ENCODE assay signal across 8 cellular contexts in genomic region chrX:53071604-53072417, GRCh38. TPM values are rescaled to one million over a fixed set of nuclear protein-coding genes. Genes with fewer than 3 reads are reported as not detected.
DNase-seq lines count a peak whose midpoint lies in the region; TF ChIP-seq lines count a peak whose summit lies in the region.

No MANE protein-coding gene starts in this region.

- intact Hi-C loops in adrenal gland (cut with DNase I), result no loop called here

- peak overlapping the region; percentile 28 for H3K4me3 ChIP-seq in HAP-1
- H3K4me3 ChIP-seq in MG63, result peak overlapping the region; percentile 41
- peak overlapping the region; percentile 86 for H3K4me3 ChIP-seq in SK-N-MC
- H3K4me3 ChIP-seq in adrenal gland, result peak overlapping the region in 1 of 4 donors; percentile 49

- H3K27ac ChIP-seq in SK-N-MC, result peak overlapping the region; percentile 75; the same call in 1 of the 2 replicates
- peak overlapping the region in 4 of 5 donors; percentile 51 to 83 (median 64) for H3K27ac ChIP-seq in adrenal gland

- H3K9ac ChIP-seq in SK-N-MC (ENCODE audit: insufficient read length), result peak overlapping the region; percentile 17

- H3K27me3 ChIP-seq in HAP-1 (ENCODE audit: low read depth) (no peaks in the 10 kb centered on the region), MG63 (no peaks in the 10 kb centered on the region), adrenal gland (no peaks in the 10 kb centered on the region)

- WGBS in adrenal gland, 4 donors, result 0 to 16% (median 5%) methylated on average over 24 to 31 of the region's 31 CpGs

- H3K4me1 ChIP-seq in HAP-1, result peaks cover 14% of the 10 kb centered on the region
- peaks cover 0 to 3% of the 10 kb centered on the region in 2 donors for H3K4me1 ChIP-seq in adrenal gland (replicated peaks in 1 of 2)

- H3K36me3 ChIP-seq in HAP-1 (replicated peaks) (0 out of 2 replicates have a peak, but pooled peaks cover 3% of the 10 kb centered on the region), MG63 (no peaks in the 10 kb centered on the region), SK-N-MC (ENCODE audit: insufficient read depth, low read length) (no peaks in the 10 kb centered on the region), adrenal gland (replicated peaks in 1 of 2) (no peaks in the 10 kb centered on the region)

- in situ Hi-C loops in HAP-1 (cut with MboI; ENCODE audit: low sequenced_read_pairs), result no loop called here

- H3K9me3 ChIP-seq in HAP-1 (no peaks in the 10 kb centered on the region), MG63 (no peaks in the 10 kb centered on the region), SK-N-MC (ENCODE audit: low read depth, low read length) (no peaks in the 10 kb centered on the region), adrenal gland (replicated peaks in 1 of 3) (no peaks in the 10 kb centered on the region)

- TF ChIP-seq POLR2A in adrenal gland (IDR thresholded peaks at IDR 0.05), result no peak

- TF ChIP-seq CTCF in GM12872 (IDR thresholded peaks at IDR 0.05; ENCODE audit: insufficient read depth, low read depth, low read length), result peak; percentile 59
- TF ChIP-seq CTCF in adrenal gland (IDR thresholded peaks at IDR 0.05), result peak; percentile 52 to 73 (median 70)

- peak; percentile 74 to 84 for DNase-seq in HAP-1 (ENCODE audit: low spot score in 2 of 2)
- DNase-seq in MG63, result peak; percentile 27
- DNase-seq in SK-N-MC (ENCODE audit: low read depth, low spot score), result no peak
- peak; percentile 67 to 90 (median 77) for DNase-seq in adrenal gland
- peak; percentile 45 for DNase-seq in hepatic stellate cell (ENCODE audit: low spot score)
- DNase-seq in renal cortical epithelial cell (ENCODE audit: low read depth), result peak; percentile 48
- DNase-seq in cortex of kidney (lab: John Stamatoyannopoulos, UW), result no peak

RNA-seq across cellular contexts. Expression of gene TSPYL2, which starts 10.4 kb away (rescaled TPM):
- 8.2 and 10.8 TPM in 2 replicates for total RNA-seq in MG63 (2014; rRNA removed; shearing (Covaris generic); ENCODE audit: low replicate concordance)
- total RNA-seq in adrenal gland (100 to 1,000 TPM in 2 of 8 donors, 10 to 100 TPM in 6; 35.5 to 107 (median 85.6) TPM), renal cortical epithelial cell (3.3 and 7.9 TPM in 2 replicates)
- polyA plus RNA-seq in adrenal gland, result 100 to 1,000 TPM; 168 to 536 (median 308) TPM

RNA-seq across cellular contexts. Expression of gene KANTR, which starts 22.1 kb away (rescaled TPM):
- total RNA-seq in MG63 (2014; rRNA removed; shearing (Covaris generic); ENCODE audit: low replicate concordance), result 1.7 and 4.4 TPM in 2 replicates
- total RNA-seq in adrenal gland (10 to 100 TPM in 3 of 8 donors, 1 to 10 TPM in 5; 4.1 to 21.2 (median 7.6) TPM), renal cortical epithelial cell (3.0 and 9.2 TPM in 2 replicates)
- polyA plus RNA-seq in adrenal gland, result 10 to 100 TPM in 2 of 3 donors, 1 to 10 TPM in 1; 3.6 to 27.8 (median 12.5) TPM

RNA-seq across cellular contexts. Expression of gene GPR173, which starts 23.2 kb away (rescaled TPM):
- 0.63 TPM in 1 of 2 replicates, not detected in the other for total RNA-seq in MG63 (2014; rRNA removed; shearing (Covaris generic); ENCODE audit: low replicate concordance)
- total RNA-seq in adrenal gland, result 1 to 10 TPM in 7 of 8 donors, under 1 TPM in 1; 0.61 to 5.0 (median 2.1) TPM
- polyA plus RNA-seq in adrenal gland, result 1 to 10 TPM; 2.1 to 4.7 (median 4.0) TPM
- total RNA-seq in renal cortical epithelial cell, result 0.52 and 3.3 TPM in 2 replicates

Comparison
In these comparisons a context has a peak if more than half of its experiments do, and no peak if none do; other contexts are left out.
1. DNase-seq: peak in HAP-1 (2 of 2), MG63 (single experiment), adrenal gland (7 of 7), hepatic stellate cell (single experiment) and renal cortical epithelial cell (single experiment); none in SK-N-MC (single experiment) and cortex of kidney (single experiment).